In genomic region chr7:7292085-7292484, GRCh38 we compare ENCODE assay signal across 20 cellular contexts.
DNase-seq lines count a peak whose midpoint lies in the region; ATAC-seq and TF ChIP-seq lines count a peak whose summit lies in the region.
"Had no signal": no experiment of that assay in that cellular context is flagged by ENCODE, and none has a peak within 500 bp of the region (broad histone marks: within the 10 kb centered on the region; RNA-seq: fewer than 3 reads in every experiment).

No MANE protein-coding gene starts in this region.

- H3F3A ChIP-seq in OCI-LY1 (ENCODE audit: insufficient read depth, low read length): no peaks in the 10 kb centered on the region; the same call in 1 of the 2 replicates

- peak; percentile 19 for DNase-seq in GM12865 (ENCODE audit: low read depth)
- no peak for DNase-seq in left ventricle myocardium superior
- no peak for DNase-seq in GM10266 (ENCODE audit: extremely low spot score)
- DNase-seq: 8988T; Calu3; CD4-positive, alpha-beta memory T cell; DMS153; KG1; NCI-H1105; NCI-H2029 treated with DMSO at 0.1 percent for 48 hours; NCI-H226; NCI-H524; PC-3; Right ventricle myocardium superior had no signal

- TF ChIP-seq CTCF in GM12865 (IDR thresholded peaks at IDR 0.05; ENCODE audit: insufficient read depth, low read depth, low read length, missing control alignments): no peak
- no peak for TF ChIP-seq CTCF in OCI-LY1 (IDR thresholded peaks at IDR 0.05; ENCODE audit: low read length)
- no peak for TF ChIP-seq CTCF in parathyroid adenoma (IDR thresholded peaks at IDR 0.05)
- no peak for TF ChIP-seq CTCF in GM10266 (IDR thresholded peaks at IDR 0.05; ENCODE audit: control insufficient read depth, insufficient read depth, low read depth, missing control alignments)

- no peak overlapping the region for H3K4me3 ChIP-seq in GM12865 (ENCODE audit: low read depth, low read length)
- no peak overlapping the region for H3K4me3 ChIP-seq in OCI-LY1 (ENCODE audit: low read depth, low read length, poor library complexity, severe bottlenecking)
- H3K4me3 ChIP-seq in parathyroid adenoma (ENCODE audit: low read depth, low read length): no peak overlapping the region
- H3K4me3 ChIP-seq: BLaER1 treated with 17β-estradiol and CSF1 and Interleukin-3, amounts not matched to agents 10 nM and 100 nM; HAP-1 had no signal

- H3K27ac ChIP-seq in OCI-LY1 (ENCODE audit: low read depth, low read length, poor library complexity, severe bottlenecking) (no peak overlapping the region), parathyroid adenoma (no peak overlapping the region)
- H3K27ac ChIP-seq: BLaER1 treated with 17β-estradiol and CSF1 and Interleukin-3, amounts not matched to agents 10 nM and 100 nM had no signal

- no peaks in the 10 kb centered on the region for H3K79me2 ChIP-seq in OCI-LY1 (ENCODE audit: insufficient read depth, low read length)
- H3K79me2 ChIP-seq in parathyroid adenoma: no peaks in the 10 kb centered on the region

- H3K4me2 ChIP-seq in OCI-LY1 (ENCODE audit: low read length): peak overlapping the region; percentile 3; the same call in 1 of the 2 replicates
- H3K4me2 ChIP-seq in parathyroid adenoma (ENCODE audit: low read length): no peak overlapping the region
- H3K4me2 ChIP-seq: BLaER1 treated with 17β-estradiol and CSF1 and Interleukin-3, amounts not matched to agents 10 nM and 100 nM had no signal

- no peaks in the 10 kb centered on the region for H3K36me3 ChIP-seq in OCI-LY1 (ENCODE audit: insufficient read depth, low read length)
- H3K36me3 ChIP-seq in parathyroid adenoma (ENCODE audit: control insufficient read depth, insufficient read depth, low read length): no peaks in the 10 kb centered on the region
- H3K36me3 ChIP-seq: BLaER1 treated with 17β-estradiol and CSF1 and Interleukin-3, amounts not matched to agents 10 nM and 100 nM; HAP-1 had no signal

- intact Hi-C loops in left ventricle myocardium superior (cut with micrococcal nuclease): no loop called here

- H3K4me1 ChIP-seq in OCI-LY1 (ENCODE audit: insufficient read depth, low read length, severe bottlenecking): peaks cover 9% of the 10 kb centered on the region
- peaks cover 16% of the 10 kb centered on the region for H3K4me1 ChIP-seq in parathyroid adenoma
- H3K4me1 ChIP-seq: BLaER1 treated with 17β-estradiol and CSF1 and Interleukin-3, amounts not matched to agents 10 nM and 100 nM; HAP-1 had no signal

- H3K9ac ChIP-seq in OCI-LY1 (ENCODE audit: low read length): no peak overlapping the region
- H3K9ac ChIP-seq in parathyroid adenoma: no peak overlapping the region
- H3K9ac ChIP-seq: BLaER1 treated with 17β-estradiol and CSF1 and Interleukin-3, amounts not matched to agents 10 nM and 100 nM had no signal

- H3K27me3 ChIP-seq in OCI-LY1 (ENCODE audit: insufficient read depth, low read length): no peaks in the 10 kb centered on the region
- no peaks in the 10 kb centered on the region for H3K27me3 ChIP-seq in parathyroid adenoma (ENCODE audit: control insufficient read depth, insufficient read depth, low read length)
- H3K27me3 ChIP-seq: BLaER1 treated with 17β-estradiol and CSF1 and Interleukin-3, amounts not matched to agents 10 nM and 100 nM had no signal

- no peaks in the 10 kb centered on the region for H4K20me1 ChIP-seq in OCI-LY1 (ENCODE audit: insufficient read depth, low read length)
- H4K20me1 ChIP-seq: BLaER1 treated with 17β-estradiol and CSF1 and Interleukin-3, amounts not matched to agents 10 nM and 100 nM had no signal

- H3K9me2 ChIP-seq in OCI-LY1 (ENCODE audit: low read depth, low read length): no peaks in the 10 kb centered on the region

- peak overlapping the region; percentile 72; the same call in 1 of the 2 replicates for H2AFZ ChIP-seq in OCI-LY1 (ENCODE audit: low read length)
- peak overlapping the region; percentile 82 for H2AFZ ChIP-seq in parathyroid adenoma

- ATAC-seq in GM21360 (IDR thresholded peaks at IDR 0.05; ENCODE audit: unreplicated experiment) (peak; percentile 66), left ventricle myocardium superior (no peak), GM18511 (IDR thresholded peaks at IDR 0.05; ENCODE audit: unreplicated experiment) (no peak)
- ATAC-seq: PC-3 had no signal

- H3K9me3 ChIP-seq in OCI-LY1 (ENCODE audit: low read length): no peaks in the 10 kb centered on the region
- H3K9me3 ChIP-seq in parathyroid adenoma (ENCODE audit: control insufficient read depth, low read length): no peaks in the 10 kb centered on the region
- H3K9me3 ChIP-seq: HAP-1 had no signal
